In the genomic region with DNA sequence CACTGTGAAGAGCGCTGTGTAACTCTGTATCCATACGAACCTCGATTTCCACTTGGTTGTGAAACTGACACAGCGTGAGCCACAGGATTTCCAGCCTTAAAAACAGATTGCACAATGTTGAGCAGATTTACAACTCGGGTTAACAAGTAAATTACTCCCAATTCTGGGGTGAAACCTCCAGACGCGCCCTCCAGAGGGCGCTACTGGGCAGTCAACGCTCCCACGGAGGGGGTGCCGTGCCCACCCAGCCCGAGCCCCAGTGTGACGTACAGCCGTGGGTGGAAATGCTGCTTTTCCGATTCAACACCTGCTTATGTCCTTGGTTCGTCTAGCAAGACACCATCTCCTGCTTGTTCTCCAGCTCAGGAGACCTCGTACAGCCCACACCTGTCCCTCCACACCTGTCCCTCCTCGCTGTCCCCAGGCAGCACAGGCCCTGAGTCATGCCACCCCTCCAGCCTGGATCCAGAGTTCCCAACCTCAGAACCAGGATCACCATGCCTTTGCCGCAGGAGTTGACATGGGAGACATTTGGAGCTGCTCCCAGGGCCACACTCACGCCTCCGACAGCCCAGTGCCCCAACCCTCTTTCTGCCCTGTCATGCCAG, we compare ENCODE assay signal across 9 cellular contexts. TPM values are rescaled to one million over a fixed set of nuclear protein-coding genes. Genes with fewer than 3 reads are reported as not detected.
DNase-seq lines count a peak whose midpoint lies in the region; ATAC-seq and TF ChIP-seq lines count a peak whose summit lies in the region.
"Had no signal": no experiment of that assay in that cellular context is flagged by ENCODE, and none has a peak within 500 bp of the region (broad histone marks: within the 10 kb centered on the region; RNA-seq: fewer than 3 reads in every experiment).

No MANE protein-coding gene starts in this region.

- ATAC-seq in CD4-positive, alpha-beta T cell (ENCODE audit: poor library complexity): peak; percentile 64
- ATAC-seq in HG02885 (IDR thresholded peaks at IDR 0.05; ENCODE audit: poor library complexity, unreplicated experiment) (peak; percentile 38), WTC11 (peak; percentile 61), HG02798 (IDR thresholded peaks at IDR 0.05; ENCODE audit: poor library complexity, unreplicated experiment) (no peak), HG03439 (IDR thresholded peaks at IDR 0.05; ENCODE audit: unreplicated experiment) (no peak)
- peak; percentile 56 to 67 for ATAC-seq in naive thymus-derived CD8-positive, alpha-beta T cell

- POLR2A ChIA-PET in CD4-positive, alpha-beta T cell (lab: Charles Lee): no interaction called here
- POLR2A ChIA-PET in WTC11 (lab: Charles Lee): interaction anchor here (0.6 kb wide), 1 partner anchor 13 kb away, joined by 3 read pairs; no protein-coding TSS in a partner anchor
- POLR2A ChIA-PET in naive thymus-derived CD8-positive, alpha-beta T cell (lab: Charles Lee): no interaction called here

- H3K27ac Mint-ChIP-seq in CD4-positive, alpha-beta T cell: no peak overlapping the region
- peak overlapping the region; percentile 93; the same call in 1 of the 2 replicates for H3K27ac Mint-ChIP-seq in WTC11
- H3K27ac Mint-ChIP-seq in naive thymus-derived CD8-positive, alpha-beta T cell: peak overlapping the region in 4 of 10 donors; percentile 15 to 73 (median 24)

- no peaks in the 10 kb centered on the region for H3K4me1 ChIP-seq in endocrine pancreas (ENCODE audit: control insufficient read depth, insufficient read depth, low read length)

- H3K4me3 ChIP-seq in endocrine pancreas (ENCODE audit: control insufficient read depth, insufficient read depth, low read length): no peak overlapping the region
- no peak overlapping the region for H3K4me3 ChIP-seq in MG63

- CTCF ChIA-PET in CD4-positive, alpha-beta T cell (lab: Charles Lee): no interaction called here
- CTCF ChIA-PET in WTC11 (lab: Charles Lee): interaction anchor here (0.7 to 2.2 kb wide), 18 partner anchors 10 to 230 kb away, joined by 3 to 24 read pairs (median 4); no protein-coding TSS in a partner anchor

- DNase-seq in CD4-positive, alpha-beta T cell: peak in 8 of 10 experiments; percentile 14 to 55 (median 32)
- peak; percentile 65 for DNase-seq in WTC11 (ENCODE audit: low spot score)
- peak; percentile 29 to 73 (median 54) for DNase-seq in naive thymus-derived CD8-positive, alpha-beta T cell
- DNase-seq in MG63: no peak

- TF ChIP-seq CTCF in CD4-positive, alpha-beta T cell (IDR thresholded peaks at IDR 0.05): peak; percentile 74
- peak; percentile 72 for TF ChIP-seq CTCF in WTC11 (IDR thresholded peaks at IDR 0.05)

- H3K36me3 ChIP-seq in endocrine pancreas (ENCODE audit: control insufficient read depth, insufficient read depth, low read length) (no peaks in the 10 kb centered on the region), MG63 (peaks cover 87% of the 10 kb centered on the region)

- no peak overlapping the region for H3K27ac ChIP-seq in CD4-positive, alpha-beta T cell (ENCODE audit: low read depth, low read length)

- intact Hi-C loops in CD4-positive, alpha-beta T cell (cut with DNase I, micrococcal nuclease): loop anchor here (1.0 kb wide), 2 partner anchors 162 to 166 kb away; no protein-coding TSS in a partner anchor

- no peaks in the 10 kb centered on the region for H3K9me3 ChIP-seq in CD4-positive, alpha-beta T cell (ENCODE audit: control insufficient read depth, low read length)
- H3K9me3 ChIP-seq in endocrine pancreas (ENCODE audit: control insufficient read depth, low read length) (no peaks in the 10 kb centered on the region), MG63 (no peaks in the 10 kb centered on the region)

- peak overlapping the region; percentile 14 for H3K9ac ChIP-seq in endocrine pancreas (ENCODE audit: control insufficient read depth, insufficient read depth, low read length)

- no peaks in the 10 kb centered on the region for H3K27me3 ChIP-seq in CD4-positive, alpha-beta T cell (ENCODE audit: control insufficient read depth, insufficient read depth, low read length)
- H3K27me3 ChIP-seq in endocrine pancreas (ENCODE audit: control insufficient read depth, insufficient read depth, low read length) (no peaks in the 10 kb centered on the region), MG63 (no peaks in the 10 kb centered on the region)

- no peaks in the 10 kb centered on the region for H3K9me3 Mint-ChIP-seq in CD4-positive, alpha-beta T cell
- H3K9me3 Mint-ChIP-seq in WTC11: no peaks in the 10 kb centered on the region
- no peaks in the 10 kb centered on the region for H3K9me3 Mint-ChIP-seq in naive thymus-derived CD8-positive, alpha-beta T cell

- no peaks in the 10 kb centered on the region for H3K27me3 Mint-ChIP-seq in CD4-positive, alpha-beta T cell
- H3K27me3 Mint-ChIP-seq in WTC11 (ENCODE audit: low read depth): no peaks in the 10 kb centered on the region
- no peaks in the 10 kb centered on the region for H3K27me3 Mint-ChIP-seq in naive thymus-derived CD8-positive, alpha-beta T cell

- no peak overlapping the region for H3K4me3 Mint-ChIP-seq in CD4-positive, alpha-beta T cell
- H3K4me3 Mint-ChIP-seq in WTC11: no peak overlapping the region
- H3K4me3 Mint-ChIP-seq in naive thymus-derived CD8-positive, alpha-beta T cell: peak overlapping the region in 1 of 10 donors; percentile 43

- H3K4me1 Mint-ChIP-seq in CD4-positive, alpha-beta T cell (ENCODE audit: low read depth): no peaks in the 10 kb centered on the region
- H3K4me1 Mint-ChIP-seq in WTC11: peaks cover 5% of the 10 kb centered on the region
- H3K4me1 Mint-ChIP-seq in naive thymus-derived CD8-positive, alpha-beta T cell: peaks cover 5 to 39% (median 11%) of the 10 kb centered on the region in 4 donors

- peaks cover 39% of the 10 kb centered on the region for H3K36me3 Mint-ChIP-seq in CD4-positive, alpha-beta T cell (ENCODE audit: low read depth)
- peaks cover 51% of the 10 kb centered on the region for H3K36me3 Mint-ChIP-seq in WTC11
- peaks cover 0 to 32% (median 3%) of the 10 kb centered on the region in 3 donors for H3K36me3 Mint-ChIP-seq in naive thymus-derived CD8-positive, alpha-beta T cell

TF ChIP-seq in WTC11, 78 proteins besides CTCF, POLR2A, EP300 and RAD21 (continues in another document):
- TF ChIP-seq TP53 (CRISPR knock-in tag; IDR thresholded peaks at IDR 0.05): no peak
- no peak for TF ChIP-seq MYBL2 (CRISPR knock-in tag; IDR thresholded peaks at IDR 0.05)
- no peak for TF ChIP-seq TCF7 (CRISPR knock-in tag; IDR thresholded peaks at IDR 0.05; ENCODE audit: low read depth)
- TF ChIP-seq NFYB (CRISPR knock-in tag; conservative IDR thresholded peaks at IDR 0.05; ENCODE audit: low read depth): no peak
- TF ChIP-seq, protein P1, sequence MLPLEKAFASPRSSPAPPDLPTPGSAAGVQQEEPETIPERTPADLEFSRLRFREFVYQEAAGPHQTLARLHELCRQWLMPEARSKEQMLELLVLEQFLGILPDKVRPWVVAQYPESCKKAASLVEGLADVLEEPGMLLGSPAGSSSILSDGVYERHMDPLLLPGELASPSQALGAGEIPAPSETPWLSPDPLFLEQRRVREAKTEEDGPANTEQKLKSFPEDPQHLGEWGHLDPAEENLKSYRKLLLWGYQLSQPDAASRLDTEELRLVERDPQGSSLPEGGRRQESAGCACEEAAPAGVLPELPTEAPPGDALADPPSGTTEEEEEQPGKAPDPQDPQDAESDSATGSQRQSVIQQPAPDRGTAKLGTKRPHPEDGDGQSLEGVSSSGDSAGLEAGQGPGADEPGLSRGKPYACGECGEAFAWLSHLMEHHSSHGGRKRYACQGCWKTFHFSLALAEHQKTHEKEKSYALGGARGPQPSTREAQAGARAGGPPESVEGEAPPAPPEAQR (CRISPR knock-in tag; IDR thresholded peaks at IDR 0.05): no peak
- TF ChIP-seq CBFB (CRISPR knock-in tag; IDR thresholded peaks at IDR 0.05; ENCODE audit: low read depth): no peak
- TF ChIP-seq NR2C2 (CRISPR knock-in tag; IDR thresholded peaks at IDR 0.05): no peak
- TF ChIP-seq ESRRA (CRISPR knock-in tag; IDR thresholded peaks at IDR 0.05; ENCODE audit: borderline replicate concordance): no peak
- TF ChIP-seq ZNF423 (CRISPR knock-in tag; IDR thresholded peaks at IDR 0.05): no peak
- TF ChIP-seq, protein P2, sequence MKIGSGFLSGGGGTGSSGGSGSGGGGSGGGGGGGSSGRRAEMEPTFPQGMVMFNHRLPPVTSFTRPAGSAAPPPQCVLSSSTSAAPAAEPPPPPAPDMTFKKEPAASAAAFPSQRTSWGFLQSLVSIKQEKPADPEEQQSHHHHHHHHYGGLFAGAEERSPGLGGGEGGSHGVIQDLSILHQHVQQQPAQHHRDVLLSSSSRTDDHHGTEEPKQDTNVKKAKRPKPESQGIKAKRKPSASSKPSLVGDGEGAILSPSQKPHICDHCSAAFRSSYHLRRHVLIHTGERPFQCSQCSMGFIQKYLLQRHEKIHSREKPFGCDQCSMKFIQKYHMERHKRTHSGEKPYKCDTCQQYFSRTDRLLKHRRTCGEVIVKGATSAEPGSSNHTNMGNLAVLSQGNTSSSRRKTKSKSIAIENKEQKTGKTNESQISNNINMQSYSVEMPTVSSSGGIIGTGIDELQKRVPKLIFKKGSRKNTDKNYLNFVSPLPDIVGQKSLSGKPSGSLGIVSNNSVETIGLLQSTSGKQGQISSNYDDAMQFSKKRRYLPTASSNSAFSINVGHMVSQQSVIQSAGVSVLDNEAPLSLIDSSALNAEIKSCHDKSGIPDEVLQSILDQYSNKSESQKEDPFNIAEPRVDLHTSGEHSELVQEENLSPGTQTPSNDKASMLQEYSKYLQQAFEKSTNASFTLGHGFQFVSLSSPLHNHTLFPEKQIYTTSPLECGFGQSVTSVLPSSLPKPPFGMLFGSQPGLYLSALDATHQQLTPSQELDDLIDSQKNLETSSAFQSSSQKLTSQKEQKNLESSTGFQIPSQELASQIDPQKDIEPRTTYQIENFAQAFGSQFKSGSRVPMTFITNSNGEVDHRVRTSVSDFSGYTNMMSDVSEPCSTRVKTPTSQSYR (CRISPR knock-in tag; IDR thresholded peaks at IDR 0.05): no peak
- no peak for TF ChIP-seq ZNF219 (CRISPR knock-in tag; IDR thresholded peaks at IDR 0.05; ENCODE audit: borderline replicate concordance)

RNA-seq across cellular contexts. Expression of a gene that starts 34.4 kb away (rescaled TPM):
- under 1 TPM in 1 of 2 experiments, not detected in 1; 0.08 TPM for total RNA-seq in CD4-positive, alpha-beta T cell
- 0.53 to 0.74 TPM (median 0.64 TPM) in 3 replicates for total RNA-seq in WTC11 (2021)
- total RNA-seq in naive thymus-derived CD8-positive, alpha-beta T cell: under 1 TPM; 0.08 to 0.27 TPM
- polyA plus RNA-seq in naive thymus-derived CD8-positive, alpha-beta T cell: under 1 TPM in 1 of 3 donors, not detected in 2; 0.09 TPM
- not detected in 2 replicates for total RNA-seq in MG63 (2014; rRNA removed; shearing (Covaris generic); ENCODE audit: low replicate concordance)
- total RNA-seq: M059J had no signal

RNA-seq across cellular contexts. Expression of a gene that starts 44.1 kb away (rescaled TPM):
- 10 to 100 TPM; 20.4 to 21.2 TPM for total RNA-seq in CD4-positive, alpha-beta T cell
- 206 to 215 TPM (median 210 TPM) in 3 replicates for total RNA-seq in WTC11 (2021)
- 10 to 100 TPM; 40.3 to 46.1 TPM for total RNA-seq in naive thymus-derived CD8-positive, alpha-beta T cell
- polyA plus RNA-seq in naive thymus-derived CD8-positive, alpha-beta T cell: 10 to 100 TPM; 18.6 to 46.3 (median 20.9) TPM
- 130 and 166 TPM in 2 replicates for total RNA-seq in MG63 (2014; rRNA removed; shearing (Covaris generic); ENCODE audit: low replicate concordance)

Comparison
In these comparisons a context has a peak if more than half of its experiments do, and no peak if none do; other contexts are left out.
1. ATAC-seq: peak in CD4-positive, alpha-beta T cell (single experiment), HG02885 (single experiment), WTC11 (single experiment) and naive thymus-derived CD8-positive, alpha-beta T cell (2 of 2); none in HG02798 (single experiment) and HG03439 (single experiment).